10 cellular contexts compared by ENCODE assay signal in genomic region chr7:122310119-122311021, GRCh38. TPM values are rescaled to one million over a fixed set of nuclear protein-coding genes. Genes with fewer than 3 reads are reported as not detected.
DNase-seq lines count a peak whose midpoint lies in the region; ATAC-seq, FAIRE-seq and TF ChIP-seq lines count a peak whose summit lies in the region.
"Had no signal": no experiment of that assay in that cellular context is flagged by ENCODE, and none has a peak within 500 bp of the region (broad histone marks: within the 10 kb centered on the region; RNA-seq: fewer than 3 reads in every experiment).

No MANE protein-coding gene starts in this region.

- H3K9ac ChIP-seq in neuronal stem cell (ENCODE audit: low read depth, low read length, poor library complexity), result peak overlapping the region; percentile 63

- peaks cover 4 to 14% of the 10 kb centered on the region in 2 donors for H3K4me1 ChIP-seq in neuronal stem cell (ENCODE audit: control insufficient read depth in 2 of 2, insufficient read depth in 1 of 2, low read depth in 1 of 2, low read length in 2 of 2)

- no peak overlapping the region for H3K14ac ChIP-seq in neuronal stem cell (ENCODE audit: low read length)

- H4K91ac ChIP-seq in neuronal stem cell (ENCODE audit: low read depth, low read length, poor library complexity), result no peak overlapping the region

- H3K27ac ChIP-seq in neuronal stem cell (replicated peaks; ENCODE audit: low read length), result peak overlapping the region; percentile 88

- H3K23ac ChIP-seq in neuronal stem cell (ENCODE audit: low read depth, low read length, poor library complexity), result peak overlapping the region; percentile 59

- ATAC-seq in HG03432 (IDR thresholded peaks at IDR 0.05; ENCODE audit: unreplicated experiment), result peak; percentile 65

- TF ChIP-seq CTCF in D721Med (IDR thresholded peaks at IDR 0.05; ENCODE audit: insufficient read depth, missing control alignments), result peak; percentile 6
- TF ChIP-seq CTCF in epithelial cell of proximal tubule (conservative IDR thresholded peaks at IDR 0.05; ENCODE audit: low read depth, low read length), result no peak

- H2BK15ac ChIP-seq in neuronal stem cell (ENCODE audit: low read length), result no peak overlapping the region

- no peak for FAIRE-seq in D721Med (lab: Jason Lieb, UNC)
- FAIRE-seq: G401.6 had no signal

- H2BK120ac ChIP-seq in neuronal stem cell (ENCODE audit: low read depth, low read length), result no peak overlapping the region

- DNase-seq in D721Med (ENCODE audit: insufficient read length, low spot score), result no peak
- DNase-seq in epithelial cell of proximal tubule (ENCODE audit: low read depth), result no peak
- DNase-seq in neuronal stem cell (ENCODE audit: low spot score), result peak; percentile 75
- DNase-seq in H4 (ENCODE audit: low spot score), result no peak
- no peak for DNase-seq in activated CD4-positive, alpha-beta T cell treated with anti-CD3 and anti-CD28 coated beads, Interleukin-2, amount 50 U/mL, for 4 hours
- no peak for DNase-seq in AG08396 (ENCODE audit: low spot score)
- no peak for DNase-seq in T1000 (lab: John Stamatoyannopoulos, UW)
- DNase-seq: activated CD4-positive, alpha-beta memory T cell treated with anti-CD3 and anti-CD28 coated beads, Interleukin-2, amount 10 ng/mL, durations not matched to agents 7 days and 5 days had no signal

- H3K27me3 ChIP-seq in neuronal stem cell (ENCODE audit: control insufficient read depth in 3 of 3, insufficient read depth in 3 of 3, low read depth in 1 of 3, low read length in 3 of 3), result peaks cover 0 to 100% (median 0%) of the 10 kb centered on the region in 3 experiments

- no peaks in the 10 kb centered on the region for H3K9me3 ChIP-seq in neuronal stem cell (replicated peaks in 1 of 2; ENCODE audit: control insufficient read depth in 2 of 2, insufficient read depth in 1 of 2, low read depth in 1 of 2, low read length in 2 of 2)

- peak overlapping the region; percentile 43 for H3K4me3 ChIP-seq in epithelial cell of proximal tubule (ENCODE audit: low read depth, low read length)
- H3K4me3 ChIP-seq in neuronal stem cell (ENCODE audit: low read length in 2 of 2), result peak overlapping the region; percentile 36 to 79

- H2AK5ac ChIP-seq in neuronal stem cell (ENCODE audit: low read depth, low read length), result peak overlapping the region; percentile 50

- H3K36me3 ChIP-seq in neuronal stem cell (replicated peaks in 1 of 2; ENCODE audit: control insufficient read depth in 2 of 2, insufficient read depth in 2 of 2, low read length in 2 of 2), result peaks cover 0 to 2% of the 10 kb centered on the region in 2 donors

- peak overlapping the region; percentile 70 for H3K4me2 ChIP-seq in neuronal stem cell (ENCODE audit: insufficient read depth, low read length, poor library complexity, severe bottlenecking)

- peak overlapping the region; percentile 58 for H2BK5ac ChIP-seq in neuronal stem cell (ENCODE audit: low read length)

- H3K18ac ChIP-seq in neuronal stem cell (ENCODE audit: low read length), result peak overlapping the region; percentile 94

- peak overlapping the region; percentile 90 for H2AFZ ChIP-seq in neuronal stem cell (ENCODE audit: low read length)

- H3K4ac ChIP-seq in neuronal stem cell (ENCODE audit: low read length), result no peak overlapping the region

- no peak overlapping the region for H2BK12ac ChIP-seq in neuronal stem cell (ENCODE audit: low read length)

- H4K8ac ChIP-seq in neuronal stem cell (ENCODE audit: low read depth, low read length), result no peak overlapping the region

- peaks cover 5% of the 10 kb centered on the region for H3K79me1 ChIP-seq in neuronal stem cell (ENCODE audit: low read depth, low read length)

- no CpG with 5 or more reads among the region's 61 CpGs for WGBS in neuronal stem cell (ENCODE audit: extremely low coverage in 2 of 2, insufficient read length in 2 of 2, insufficient replicate concordance in 1 of 2), 2 donors

RNA-seq across cellular contexts. Expression of gene FEZF1, which starts 5.8 kb away (rescaled TPM):
- not detected in 2 replicates for total RNA-seq in epithelial cell of proximal tubule
- 186 TPM for polyA plus RNA-seq in neuronal stem cell (2013, experiment 1 of 2)
- 185 TPM for polyA plus RNA-seq in neuronal stem cell (2013, experiment 2 of 2)
- 2.3 and 2.4 TPM in 2 replicates for total RNA-seq in H4 (2014; rRNA removed; shearing (Covaris generic))
- total RNA-seq: activated CD4-positive, alpha-beta memory T cell treated with anti-CD3 and anti-CD28 coated beads, Interleukin-2, amount 10 ng/mL, durations not matched to agents 7 days and 5 days had no signal
